17 cellular contexts compared by ENCODE assay signal in genomic region chr6:148620579-148621298, GRCh38.
DNase-seq lines count a peak whose midpoint lies in the region; ATAC-seq and TF ChIP-seq lines count a peak whose summit lies in the region.
"Had no signal": no experiment of that assay in that cellular context is flagged by ENCODE, and none has a peak within 500 bp of the region (broad histone marks: within the 10 kb centered on the region; RNA-seq: fewer than 3 reads in every experiment).

No MANE protein-coding gene starts in this region.

- TF ChIP-seq CTCF in left lung (IDR thresholded peaks at IDR 0.05), result no peak

- H3K27me3 Mint-ChIP-seq in activated T-cell treated with anti-CD3 and anti-CD28 coated beads, Interleukin-2, amount 50 U/mL, for 24 hours, result peaks cover 17% of the 10 kb centered on the region

- no peak overlapping the region for H3K4me3 Mint-ChIP-seq in activated T-cell treated with anti-CD3 and anti-CD28 coated beads, Interleukin-2, amount 50 U/mL, for 24 hours
- H3K4me3 Mint-ChIP-seq in stimulated activated effector memory CD8-positive, alpha-beta T cell treated with anti-CD3 and anti-CD28 coated beads, Interleukin-12 subunit alpha, Interleukin-12 subunit beta, amount 100 ng/mL, for 72 hours, result no peak overlapping the region
- H3K4me3 Mint-ChIP-seq: HFFc6 had no signal

- peak; percentile 54 for ATAC-seq in GM19463 (IDR thresholded peaks at IDR 0.05; ENCODE audit: unreplicated experiment)
- peak; percentile 79 for ATAC-seq in HG03066 (IDR thresholded peaks at IDR 0.05; ENCODE audit: low read depth, unreplicated experiment)
- peak; percentile 95 for ATAC-seq in stimulated activated effector memory CD8-positive, alpha-beta T cell treated with anti-CD3 and anti-CD28 coated beads, Interleukin-12 subunit alpha, Interleukin-12 subunit beta, amount 100 ng/mL, for 72 hours
- ATAC-seq in left colon, result no peak
- no peak for ATAC-seq in GM18511 (IDR thresholded peaks at IDR 0.05; ENCODE audit: unreplicated experiment)
- no peak for ATAC-seq in left lung

- no peaks in the 10 kb centered on the region for H3K9me3 ChIP-seq in left lung
- H3K9me3 ChIP-seq: ovary, testis had no signal

- H3K4me1 Mint-ChIP-seq in activated T-cell treated with anti-CD3 and anti-CD28 coated beads, Interleukin-2, amount 50 U/mL, for 24 hours (ENCODE audit: low read depth), result peaks cover 3% of the 10 kb centered on the region
- H3K4me1 Mint-ChIP-seq in stimulated activated effector memory CD8-positive, alpha-beta T cell treated with anti-CD3 and anti-CD28 coated beads, Interleukin-12 subunit alpha, Interleukin-12 subunit beta, amount 100 ng/mL, for 72 hours, result peaks cover 6% of the 10 kb centered on the region

- DNase-seq in activated T-cell treated with anti-CD3 and anti-CD28 coated beads, Interleukin-2, amount 50 U/mL, for 24 hours, result no peak
- no peak for DNase-seq in activated T-cell treated with anti-CD3 and anti-CD28 coated beads, Interleukin-2, amount 50 U/mL, for 1 hour
- DNase-seq in stimulated activated effector memory CD8-positive, alpha-beta T cell treated with anti-CD3 and anti-CD28 coated beads, Interleukin-12 subunit alpha, Interleukin-12 subunit beta, amount 100 ng/mL, for 72 hours (ENCODE audit: low spot score in 2 of 2), result peak in 1 of 2 donors; percentile 55
- DNase-seq in left colon (no peak), left lung (no peak)
- DNase-seq: activated CD4-positive, alpha-beta T cell treated with anti-CD3 and anti-CD28 coated beads for 1 hour; aorta; head of caudate nucleus; HFFc6; NCI-H2029; ovary; testis had no signal

- intact Hi-C loops in left colon (cut with DNase I, micrococcal nuclease), result no loop called here
- intact Hi-C loops in left lung (cut with DNase I), result no loop called here

- H3K27ac ChIP-seq in left lung, result no peak overlapping the region
- H3K27ac ChIP-seq: coronary artery, ovary, testis had no signal

- no peak overlapping the region for H3K4me3 ChIP-seq in left lung
- H3K4me3 ChIP-seq: coronary artery, ovary, testis had no signal

- H3K27me3 ChIP-seq in left lung, result no peaks in the 10 kb centered on the region
- H3K27me3 ChIP-seq: ovary, testis had no signal

- peaks cover 0 to 2% of the 10 kb centered on the region in 2 donors for H3K4me1 ChIP-seq in left lung
- H3K4me1 ChIP-seq: testis had no signal

- H3K9me3 Mint-ChIP-seq in activated T-cell treated with anti-CD3 and anti-CD28 coated beads, Interleukin-2, amount 50 U/mL, for 24 hours, result no peaks in the 10 kb centered on the region
- H3K9me3 Mint-ChIP-seq in stimulated activated effector memory CD8-positive, alpha-beta T cell treated with anti-CD3 and anti-CD28 coated beads, Interleukin-12 subunit alpha, Interleukin-12 subunit beta, amount 100 ng/mL, for 72 hours, result no peaks in the 10 kb centered on the region
- H3K9me3 Mint-ChIP-seq: activated T-helper 2 cell treated with anti-CD3 and anti-CD28 coated beads, Interferon-gamma antibody, Interleukin-2, Interleukin-4, amounts not matched to agents 10 μg/mL and 5 μg/mL and 100 μg/mL, durations not matched to agents 14 hours and 24 hours and 36 hours; HFFc6 had no signal

- no peaks in the 10 kb centered on the region for H3K36me3 ChIP-seq in left lung
- H3K36me3 ChIP-seq: ovary had no signal

- peak overlapping the region; percentile 15 for H3K27ac Mint-ChIP-seq in activated T-cell treated with anti-CD3 and anti-CD28 coated beads, Interleukin-2, amount 50 U/mL, for 24 hours
- no peak overlapping the region for H3K27ac Mint-ChIP-seq in stimulated activated effector memory CD8-positive, alpha-beta T cell treated with anti-CD3 and anti-CD28 coated beads, Interleukin-12 subunit alpha, Interleukin-12 subunit beta, amount 100 ng/mL, for 72 hours
- H3K27ac Mint-ChIP-seq: activated T-helper 2 cell treated with anti-CD3 and anti-CD28 coated beads, Interferon-gamma antibody, Interleukin-2, Interleukin-4, amounts not matched to agents 10 μg/mL and 5 μg/mL and 100 μg/mL, durations not matched to agents 14 hours and 24 hours and 36 hours; HFFc6 had no signal

- no peaks in the 10 kb centered on the region for H3K36me3 Mint-ChIP-seq in activated T-cell treated with anti-CD3 and anti-CD28 coated beads, Interleukin-2, amount 50 U/mL, for 24 hours (ENCODE audit: low read depth)
- no peaks in the 10 kb centered on the region for H3K36me3 Mint-ChIP-seq in stimulated activated effector memory CD8-positive, alpha-beta T cell treated with anti-CD3 and anti-CD28 coated beads, Interleukin-12 subunit alpha, Interleukin-12 subunit beta, amount 100 ng/mL, for 72 hours

Comparison
In these comparisons a context has a peak if more than half of its experiments do, and no peak if none do; other contexts are left out.
1. ATAC-seq: peak in GM19463 (single experiment), HG03066 (single experiment) and stimulated activated effector memory CD8-positive, alpha-beta T cell treated with anti-CD3 and anti-CD28 coated beads, Interleukin-12 subunit alpha, Interleukin-12 subunit beta, amount 100 ng/mL, for 72 hours (single experiment); none in left colon (single experiment), GM18511 (single experiment) and left lung (single experiment).